Comparison of ENCODE assay signal across 26 cellular contexts in genomic region chr16:15597135-15597534, GRCh38. TPM values are rescaled to one million over a fixed set of nuclear protein-coding genes. Genes with fewer than 3 reads are reported as not detected.
DNase-seq lines count a peak whose midpoint lies in the region; ATAC-seq and TF ChIP-seq lines count a peak whose summit lies in the region.
"Had no signal": no experiment of that assay in that cellular context is flagged by ENCODE, and none has a peak within 500 bp of the region (broad histone marks: within the 10 kb centered on the region; RNA-seq: fewer than 3 reads in every experiment).

No MANE protein-coding gene starts in this region.

- peak overlapping the region in 39 of 59 donors; percentile 0 to 71 (median 41) for H3K27ac ChIP-seq in dorsolateral prefrontal cortex
- H3K27ac ChIP-seq in sigmoid colon = no peak overlapping the region
- H3K27ac ChIP-seq: esophagus squamous epithelium, foreskin keratinocyte, heart right ventricle, vagina had no signal

- H3K4me3 ChIP-seq in dorsolateral prefrontal cortex (no peak overlapping the region), sigmoid colon (no peak overlapping the region)
- H3K4me3 ChIP-seq: A549, esophagus squamous epithelium, heart right ventricle, thoracic aorta, vagina had no signal

- H3K36me3 Mint-ChIP-seq in activated T-cell treated with anti-CD3 and anti-CD28 coated beads, Interleukin-2, amount 50 U/mL, for 24 hours (ENCODE audit: low read depth) = peaks cover 97% of the 10 kb centered on the region
- H3K36me3 Mint-ChIP-seq in activated CD8-positive, alpha-beta T cell treated with anti-CD3 and anti-CD28 coated beads, Interleukin-2, amount 10 ng/mL, durations not matched to agents 7 days and 5 days (ENCODE audit: low read depth) = peaks cover 74% of the 10 kb centered on the region

- TF ChIP-seq CTCF in dorsolateral prefrontal cortex (IDR thresholded peaks at IDR 0.05 in 54 of 56, conservative IDR thresholded peaks at IDR 0.05 in 2 of 56; ENCODE audit: low read depth in 1 of 56, partially characterized antibody in 56 of 56) = no peak
- TF ChIP-seq CTCF in sigmoid colon (IDR thresholded peaks at IDR 0.05) = no peak

- CTCF ChIA-PET in activated CD8-positive, alpha-beta T cell treated with anti-CD3 and anti-CD28 coated beads, Interleukin-2, amount 10 ng/mL, durations not matched to agents 7 days and 5 days (lab: Charles Lee) = interaction anchor here (0.7 to 1.3 kb wide), 3 partner anchors 33 to 169 kb away, joined by 3 to 5 read pairs (median 3); partner anchors contain the start of gene MARF1

- H3K9me3 Mint-ChIP-seq in activated T-cell treated with anti-CD3 and anti-CD28 coated beads, Interleukin-2, amount 50 U/mL, for 24 hours = no peaks in the 10 kb centered on the region
- H3K9me3 Mint-ChIP-seq in activated CD8-positive, alpha-beta T cell treated with anti-CD3 and anti-CD28 coated beads, Interleukin-2, amount 10 ng/mL, durations not matched to agents 7 days and 5 days (ENCODE audit: insufficient read depth) = no peaks in the 10 kb centered on the region
- H3K9me3 Mint-ChIP-seq: activated CD4-positive, alpha-beta memory T cell treated with anti-CD3 and anti-CD28 coated beads for 36 hours; CD8-positive, alpha-beta memory T cell; central memory CD8-positive, alpha-beta T cell; stimulated activated memory B cell treated with anti-CD40 and anti-IgM and Interleukin-4, amounts not matched to agents 10 μg/mL and 1 μg/mL and 100 μg/mL, for 72 hours had no signal

- ATAC-seq in activated CD8-positive, alpha-beta T cell treated with anti-CD3 and anti-CD28 coated beads, Interleukin-2, amount 10 ng/mL, durations not matched to agents 7 days and 5 days = no peak
- no peak for ATAC-seq in GM21786 (IDR thresholded peaks at IDR 0.05; ENCODE audit: unreplicated experiment)
- ATAC-seq: foreskin keratinocyte; stimulated activated memory B cell treated with anti-CD40 and anti-IgM and Interleukin-4, amounts not matched to agents 10 μg/mL and 1 μg/mL and 100 μg/mL, for 72 hours had no signal

- TF ChIP-seq POLR2A in sigmoid colon (IDR thresholded peaks at IDR 0.05) = no peak

- no peaks in the 10 kb centered on the region for H3K27me3 Mint-ChIP-seq in activated T-cell treated with anti-CD3 and anti-CD28 coated beads, Interleukin-2, amount 50 U/mL, for 24 hours
- no peaks in the 10 kb centered on the region for H3K27me3 Mint-ChIP-seq in activated CD8-positive, alpha-beta T cell treated with anti-CD3 and anti-CD28 coated beads, Interleukin-2, amount 10 ng/mL, durations not matched to agents 7 days and 5 days (ENCODE audit: low read depth)
- H3K27me3 Mint-ChIP-seq: activated CD4-positive, alpha-beta memory T cell treated with anti-CD3 and anti-CD28 coated beads for 36 hours; CD8-positive, alpha-beta memory T cell; central memory CD8-positive, alpha-beta T cell; stimulated activated memory B cell treated with anti-CD40 and anti-IgM and Interleukin-4, amounts not matched to agents 10 μg/mL and 1 μg/mL and 100 μg/mL, for 72 hours had no signal

- POLR2A ChIA-PET in activated CD8-positive, alpha-beta T cell treated with anti-CD3 and anti-CD28 coated beads, Interleukin-2, amount 10 ng/mL, durations not matched to agents 7 days and 5 days (lab: Charles Lee) = no interaction called here

- peak overlapping the region; percentile 69 for H3K27ac Mint-ChIP-seq in activated T-cell treated with anti-CD3 and anti-CD28 coated beads, Interleukin-2, amount 50 U/mL, for 24 hours
- H3K27ac Mint-ChIP-seq in activated CD8-positive, alpha-beta T cell treated with anti-CD3 and anti-CD28 coated beads, Interleukin-2, amount 10 ng/mL, durations not matched to agents 7 days and 5 days = peak overlapping the region; percentile 51
- H3K27ac Mint-ChIP-seq: activated CD4-positive, alpha-beta memory T cell treated with anti-CD3 and anti-CD28 coated beads for 36 hours; stimulated activated memory B cell treated with anti-CD40 and anti-IgM and Interleukin-4, amounts not matched to agents 10 μg/mL and 1 μg/mL and 100 μg/mL, for 72 hours had no signal

- intact Hi-C loops in dorsolateral prefrontal cortex (cut with DNase I) (no loop called here), sigmoid colon (cut with DNase I) (no loop called here)

- WGBS in sigmoid colon, 2 donors = 79 to 87% methylated on average over 6 of the region's 6 CpGs

- peaks cover 45% of the 10 kb centered on the region for H3K4me1 Mint-ChIP-seq in activated T-cell treated with anti-CD3 and anti-CD28 coated beads, Interleukin-2, amount 50 U/mL, for 24 hours (ENCODE audit: low read depth)
- H3K4me1 Mint-ChIP-seq in activated CD8-positive, alpha-beta T cell treated with anti-CD3 and anti-CD28 coated beads, Interleukin-2, amount 10 ng/mL, durations not matched to agents 7 days and 5 days (ENCODE audit: low read depth) = peaks cover 19% of the 10 kb centered on the region

- H3K36me3 ChIP-seq in sigmoid colon = peaks cover 39 to 82% (median 61%) of the 10 kb centered on the region in 4 donors

- no peaks in the 10 kb centered on the region for H3K27me3 ChIP-seq in dorsolateral prefrontal cortex
- H3K27me3 ChIP-seq in sigmoid colon = no peaks in the 10 kb centered on the region
- H3K27me3 ChIP-seq: esophagus squamous epithelium, foreskin keratinocyte, heart right ventricle, vagina had no signal

- no peak overlapping the region for H3K4me3 Mint-ChIP-seq in activated T-cell treated with anti-CD3 and anti-CD28 coated beads, Interleukin-2, amount 50 U/mL, for 24 hours
- H3K4me3 Mint-ChIP-seq in activated CD8-positive, alpha-beta T cell treated with anti-CD3 and anti-CD28 coated beads, Interleukin-2, amount 10 ng/mL, durations not matched to agents 7 days and 5 days = no peak overlapping the region
- H3K4me3 Mint-ChIP-seq: activated CD4-positive, alpha-beta memory T cell treated with anti-CD3 and anti-CD28 coated beads for 36 hours; CD8-positive, alpha-beta memory T cell; central memory CD8-positive, alpha-beta T cell; stimulated activated memory B cell treated with anti-CD40 and anti-IgM and Interleukin-4, amounts not matched to agents 10 μg/mL and 1 μg/mL and 100 μg/mL, for 72 hours had no signal

- TF ChIP-seq EP300 in sigmoid colon (IDR thresholded peaks at IDR 0.05) = no peak

- H3K4me1 ChIP-seq in sigmoid colon = no peaks in the 10 kb centered on the region

- no peaks in the 10 kb centered on the region for H3K9me3 ChIP-seq in sigmoid colon
- H3K9me3 ChIP-seq: A549, esophagus squamous epithelium, heart right ventricle, thoracic aorta, vagina had no signal

- DNase-seq in activated T-cell treated with anti-CD3 and anti-CD28 coated beads, Interleukin-2, amount 50 U/mL, for 24 hours = no peak
- DNase-seq in activated T-cell treated with anti-CD3 and anti-CD28 coated beads, Interleukin-2, amount 50 U/mL, for 1 hour = no peak
- no peak for DNase-seq in activated CD8-positive, alpha-beta T cell treated with anti-CD3 and anti-CD28 coated beads, Interleukin-2, amount 10 ng/mL, durations not matched to agents 7 days and 5 days
- DNase-seq in dorsolateral prefrontal cortex (no peak), sigmoid colon (peak; percentile 54), AML-193 (lab: John Stamatoyannopoulos, UW) (no peak)
- DNase-seq in stimulated activated naive CD4-positive, alpha-beta T cell treated with Interleukin-2 at 50 U/mL for 16 hours (lab: John Stamatoyannopoulos, UW) = no peak
- DNase-seq: activated CD4-positive, alpha-beta memory T cell treated with anti-CD3 and anti-CD28 coated beads for 36 hours; activated CD4-positive, CD25-positive, alpha-beta regulatory T cell; activated CD8-positive, alpha-beta memory T cell treated with anti-CD3 and anti-CD28 coated beads, Interleukin-2, amount 50 U/mL, for 48 hours; activated effector memory CD4-positive, alpha-beta T cell treated with anti-CD3 and anti-CD28 coated beads, Interleukin-2, amount 50 U/mL, for 16 hours; CD8-positive, alpha-beta memory T cell; esophagus squamous epithelium; foreskin keratinocyte; heart right ventricle; KBM-7; NCI-H1092; NCI-H1694; NCI-H446 treated with DMSO at 0.1 percent for 48 hours; occipital lobe had no signal

RNA-seq across cellular contexts. Expression of gene MARF1, which starts 45.8 kb away (rescaled TPM):
- total RNA-seq in activated CD8-positive, alpha-beta T cell treated with anti-CD3 and anti-CD28 coated beads, Interleukin-2, amount 10 ng/mL, durations not matched to agents 7 days and 5 days = 10 to 100 TPM; 62.7 to 64.5 TPM
- total RNA-seq in dorsolateral prefrontal cortex (100 to 1,000 TPM; 121 to 278 (median 183) TPM), sigmoid colon (10 to 100 TPM; 43.8 to 76.7 (median 54.8) TPM)
- polyA plus RNA-seq in sigmoid colon = 10 to 100 TPM; 13.8 to 25.1 (median 13.9) TPM

RNA-seq across cellular contexts. Expression of gene NDE1, which starts 52.9 kb away (rescaled TPM):
- total RNA-seq in activated CD8-positive, alpha-beta T cell treated with anti-CD3 and anti-CD28 coated beads, Interleukin-2, amount 10 ng/mL, durations not matched to agents 7 days and 5 days = 100 to 1,000 TPM; 140 to 141 TPM
- total RNA-seq in dorsolateral prefrontal cortex (100 to 1,000 TPM in 5 of 120 experiments, 10 to 100 TPM in 115; 12.7 to 127 (median 41.9) TPM), sigmoid colon (10 to 100 TPM; 27.1 to 86.1 (median 35.3) TPM)
- 10 to 100 TPM; 11.3 to 29.3 (median 13.8) TPM for polyA plus RNA-seq in sigmoid colon

Comparison
In these comparisons a context has a peak if more than half of its experiments do, and no peak if none do; other contexts are left out.
1. H3K27ac ChIP-seq: peak in dorsolateral prefrontal cortex (39 of 59); none in sigmoid colon (0 of 4).